In genomic region chr6:41247288-41247865, GRCh38 we compare ENCODE assay signal across 28 cellular contexts. TPM values are rescaled to one million over a fixed set of nuclear protein-coding genes. Genes with fewer than 3 reads are reported as not detected.
DNase-seq lines count a peak whose midpoint lies in the region; ATAC-seq and TF ChIP-seq lines count a peak whose summit lies in the region.
"Had no signal": no experiment of that assay in that cellular context is flagged by ENCODE, and none has a peak within 500 bp of the region (broad histone marks: within the 10 kb centered on the region; RNA-seq: fewer than 3 reads in every experiment).

No MANE protein-coding gene starts in this region.

- peaks cover 19% of the 10 kb centered on the region for H3K4me1 Mint-ChIP-seq in CD8-positive, alpha-beta T cell (ENCODE audit: low read depth)

- no peaks in the 10 kb centered on the region for H3K9me3 ChIP-seq in CD8-positive, alpha-beta T cell (ENCODE audit: low read length)
- H3K9me3 ChIP-seq in KOPT-K1 (ENCODE audit: insufficient read depth, low read length, poor library complexity, severe bottlenecking), result no peaks in the 10 kb centered on the region
- H3K9me3 ChIP-seq: BLaER1 had no signal

- no peak overlapping the region for H3K27ac ChIP-seq in CD8-positive, alpha-beta T cell (ENCODE audit: low read depth, low read length)
- peak overlapping the region; percentile 32 for H3K27ac ChIP-seq in KOPT-K1 (ENCODE audit: low read depth, low read length, poor library complexity, severe bottlenecking)
- H3K27ac ChIP-seq: BLaER1, SJCRH30 had no signal

- no peak overlapping the region for H3K4me3 ChIP-seq in CD8-positive, alpha-beta T cell (ENCODE audit: low read depth, low read length)
- H3K4me3 ChIP-seq: BLaER1, SJCRH30 had no signal

- H3K27me3 Mint-ChIP-seq in CD8-positive, alpha-beta T cell (ENCODE audit: low read depth), result peaks cover 3% of the 10 kb centered on the region

- H3K36me3 Mint-ChIP-seq in CD8-positive, alpha-beta T cell, result no peaks in the 10 kb centered on the region
- H3K36me3 Mint-ChIP-seq: CD4-positive, CD25-positive, alpha-beta regulatory T cell had no signal

- H3K27ac Mint-ChIP-seq in CD8-positive, alpha-beta T cell, result peak overlapping the region; percentile 45
- H3K27ac Mint-ChIP-seq: IgD-negative memory B cell had no signal

- no peak for ATAC-seq in CD8-positive, alpha-beta T cell
- ATAC-seq in GM18498 (IDR thresholded peaks at IDR 0.05; ENCODE audit: unreplicated experiment) (no peak), HG02973 (IDR thresholded peaks at IDR 0.05; ENCODE audit: unreplicated experiment) (no peak)
- ATAC-seq: PC-3, Right ventricle myocardium inferior had no signal

- H3K9me3 Mint-ChIP-seq in CD8-positive, alpha-beta T cell, result no peaks in the 10 kb centered on the region

- H3K27me3 ChIP-seq in CD8-positive, alpha-beta T cell (ENCODE audit: insufficient read depth, low read length), result no peaks in the 10 kb centered on the region
- H3K27me3 ChIP-seq: BLaER1, SJCRH30 had no signal

- no peak for DNase-seq in CD8-positive, alpha-beta T cell
- DNase-seq in islet precursor cell (peak; percentile 29), posterior vena cava (ENCODE audit: low spot score) (peak; percentile 71), NCI-H2081 (lab: John Stamatoyannopoulos, UW) (no peak)
- DNase-seq: CD4-positive, CD25-positive, alpha-beta regulatory T cell; COR-L47; DMS79; GF-D8; HCEC 1CT; Karpas-422; NCI-H1092; NCI-H1417 treated with DMSO at 0.1 percent for 48 hours; NCI-H1694 treated with DMSO at 0.1 percent for 48 hours; NCI-H2081 treated with DMSO at 0.1 percent for 48 hours; NCI-H2171; NCI-H345; NCI-H510A treated with DMSO at 0.1 percent for 48 hours; NK-92 treated with Interleukin-12 subunit alpha and Interleukin-12 subunit beta, amount 100 ng/mL, for 24 hours; PC-3; SJCRH30 had no signal

- CTCF ChIA-PET in CD8-positive, alpha-beta T cell (lab: Charles Lee), result no interaction called here

- POLR2A ChIA-PET in CD8-positive, alpha-beta T cell (lab: Charles Lee), result no interaction called here

- intact Hi-C loops in CD8-positive, alpha-beta T cell (cut with DNase I, micrococcal nuclease), result loop anchor here in 1 of 2 experiments (10.0 kb wide), 1 partner anchor 53 kb away; no protein-coding TSS in a partner anchor
- intact Hi-C loops in posterior vena cava (cut with DNase I), result no loop called here

- no peak overlapping the region for H3K4me3 Mint-ChIP-seq in CD8-positive, alpha-beta T cell
- H3K4me3 Mint-ChIP-seq: CD4-positive, CD25-positive, alpha-beta regulatory T cell had no signal

- peaks cover 14% of the 10 kb centered on the region for H3K4me1 ChIP-seq in CD8-positive, alpha-beta T cell (ENCODE audit: insufficient read depth, low read length)
- H3K4me1 ChIP-seq: BLaER1, SJCRH30 had no signal

- no peaks in the 10 kb centered on the region for H3K36me3 ChIP-seq in CD8-positive, alpha-beta T cell (ENCODE audit: insufficient read depth, low read length)
- no peaks in the 10 kb centered on the region for H3K36me3 ChIP-seq in KOPT-K1 (ENCODE audit: insufficient read depth, low read length)
- H3K36me3 ChIP-seq: BLaER1, SJCRH30 had no signal

- no peak for TF ChIP-seq CTCF in CD8-positive, alpha-beta T cell (IDR thresholded peaks at IDR 0.05)

RNA-seq across cellular contexts. Expression of gene TREML4, which starts 19.2 kb away (rescaled TPM):
- total RNA-seq in CD8-positive, alpha-beta T cell, result not detected
- under 1 TPM in 1 of 2 donors, not detected in 1; 0.14 TPM for total RNA-seq in posterior vena cava
- total RNA-seq: CD4-positive, CD25-positive, alpha-beta regulatory T cell; H1; PC-3; Right ventricle myocardium inferior; RPMI7951 had no signal

RNA-seq across cellular contexts. Expression of gene TREM1, which starts 39.1 kb away (rescaled TPM):
- under 1 TPM in 1 of 2 experiments, not detected in 1; 0.42 TPM for total RNA-seq in CD8-positive, alpha-beta T cell
- 1 to 10 TPM; 3.8 to 4.0 TPM for total RNA-seq in posterior vena cava
- total RNA-seq: CD4-positive, CD25-positive, alpha-beta regulatory T cell; H1; RPMI7951; SJCRH30 had no signal

RNA-seq across cellular contexts. Expression of gene TREML2, which starts 46.4 kb away (rescaled TPM):
- total RNA-seq in CD8-positive, alpha-beta T cell, result under 1 TPM; 0.36 to 0.46 TPM
- under 1 TPM; 0.19 to 0.28 TPM for total RNA-seq in posterior vena cava
- total RNA-seq: PC-3, RPMI7951 had no signal

Comparison
In these comparisons a context has a peak if more than half of its experiments do, and no peak if none do; other contexts are left out.
1. DNase-seq: peak in islet precursor cell (single experiment) and posterior vena cava (single experiment); none in CD8-positive, alpha-beta T cell (0 of 7) and NCI-H2081 (0 of 2).